ENCODE assay signal across 33 cellular contexts in the genomic region with DNA sequence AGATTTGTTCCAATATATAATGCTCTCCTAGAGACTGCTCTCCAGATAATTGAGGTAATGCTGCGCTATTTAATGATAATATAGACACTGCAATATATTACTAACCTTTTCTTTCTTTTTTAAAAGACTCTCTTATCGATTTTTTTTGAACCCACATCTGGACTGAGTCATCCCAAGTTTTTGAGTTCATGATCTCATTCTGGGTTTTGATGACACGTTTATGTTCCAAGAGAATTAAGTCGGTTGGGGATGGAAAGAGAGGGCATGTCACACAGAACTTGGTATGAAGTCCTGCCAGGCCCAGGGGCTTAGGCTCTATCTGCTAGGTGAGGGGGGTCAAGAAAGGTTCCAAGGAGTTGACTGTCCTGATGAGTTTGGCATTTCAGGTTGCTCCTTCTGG.
"Had no signal": no experiment of that assay in that cellular context is flagged by ENCODE, and none has a peak within 500 bp of the region (broad histone marks: within the 10 kb centered on the region; RNA-seq: fewer than 3 reads in every experiment).

No MANE protein-coding gene starts in this region.

- H3K36me3 ChIP-seq: ascending aorta, cardiac muscle cell, Peyer's patch had no signal

- H3K36me3 Mint-ChIP-seq: activated naive CD4-positive, alpha-beta T cell treated with anti-CD3 and anti-CD28 coated beads, Interleukin-2, amount 50 U/mL, for 24 hours; activated naive CD8-positive, alpha-beta T cell treated with anti-CD3 and anti-CD28 coated beads, Interleukin-2, amount 10 ng/mL, durations not matched to agents 7 days and 5 days had no signal

- DNase-seq: activated CD4-positive, alpha-beta T cell treated with anti-CD3 and anti-CD28 coated beads for 36 hours; activated CD4-positive, alpha-beta T cell treated with anti-CD3 and anti-CD28 coated beads, Interleukin-2, amount 10 ng/mL, durations not matched to agents 7 days and 5 days; activated CD4-positive, alpha-beta T cell treated with anti-CD3 and anti-CD28 coated beads, Interleukin-2, amount 50 U/mL, for 48 hours; activated CD8-positive, alpha-beta T cell treated with anti-CD3 and anti-CD28 coated beads, Interleukin-2, amount 10 ng/mL, durations not matched to agents 7 days and 5 days; activated gamma-delta T cell; activated naive CD4-positive, alpha-beta T cell treated with Interleukin-2 at 50 U/mL for 16 hours; activated naive CD8-positive, alpha-beta T cell treated with anti-CD3 and anti-CD28 coated beads, Interleukin-2, amount 10 ng/mL, durations not matched to agents 7 days and 5 days; activated T-cell treated with anti-CD3 and anti-CD28 coated beads, Interleukin-2, amount 50 U/mL, for 24 hours; amygdala; NCI-H1048; NCI-H1105 treated with DMSO at 0.1 percent for 48 hours; NCI-H1436; NCI-H1694; NCI-H1930; NCI-H2081 treated with DMSO at 0.1 percent for 48 hours; NCI-H226; NCI-H446 treated with DMSO at 0.1 percent for 48 hours; NCI-H524 treated with DMSO at 0.1 percent for 48 hours; PC-3; Peyer's patch; SIG-M5; SW 1271; T1000 had no signal

- H3K9me3 ChIP-seq: ascending aorta, Peyer's patch had no signal

- H3K4me3 Mint-ChIP-seq: activated CD4-positive, alpha-beta T cell treated with anti-CD3 and anti-CD28 coated beads for 36 hours; activated CD4-positive, alpha-beta T cell treated with anti-CD3 and anti-CD28 coated beads, Interleukin-2, amount 10 ng/mL, durations not matched to agents 7 days and 5 days; activated CD8-positive, alpha-beta T cell treated with anti-CD3 and anti-CD28 coated beads, Interleukin-2, amount 10 ng/mL, durations not matched to agents 7 days and 5 days; activated naive CD4-positive, alpha-beta T cell treated with anti-CD3 and anti-CD28 coated beads, Interleukin-2, amount 50 U/mL, for 24 hours; activated naive CD8-positive, alpha-beta T cell treated with anti-CD3 and anti-CD28 coated beads, Interleukin-2, amount 10 ng/mL, durations not matched to agents 7 days and 5 days; activated T-cell treated with anti-CD3 and anti-CD28 coated beads, Interleukin-2, amount 50 U/mL, for 24 hours; central memory CD8-positive, alpha-beta T cell; WTC11 had no signal

- FAIRE-seq: TTC549 had no signal

- ATAC-seq: activated CD4-positive, alpha-beta T cell treated with anti-CD3 and anti-CD28 coated beads for 36 hours; activated CD4-positive, CD25-positive, alpha-beta regulatory T cell treated with anti-CD3 and anti-CD28 coated beads, Interleukin-2, amount 50 U/mL, for 24 hours; activated CD8-positive, alpha-beta T cell treated with anti-CD3 and anti-CD28 coated beads, Interleukin-2, amount 10 ng/mL, durations not matched to agents 7 days and 5 days; PC-3; Right ventricle myocardium inferior; WTC11 had no signal

- H3K4me3 ChIP-seq: ascending aorta, cardiac muscle cell, Peyer's patch had no signal

- H3K4me1 Mint-ChIP-seq: activated CD4-positive, alpha-beta T cell treated with anti-CD3 and anti-CD28 coated beads for 36 hours; activated CD4-positive, alpha-beta T cell treated with anti-CD3 and anti-CD28 coated beads, Interleukin-2, amount 10 ng/mL, durations not matched to agents 7 days and 5 days; activated naive CD4-positive, alpha-beta T cell treated with anti-CD3 and anti-CD28 coated beads, Interleukin-2, amount 50 U/mL, for 24 hours; activated naive CD8-positive, alpha-beta T cell treated with anti-CD3 and anti-CD28 coated beads, Interleukin-2, amount 10 ng/mL, durations not matched to agents 7 days and 5 days; central memory CD8-positive, alpha-beta T cell had no signal

- H3K27me3 ChIP-seq: ascending aorta, cardiac muscle cell, Peyer's patch had no signal

- H3K27me3 Mint-ChIP-seq: activated CD4-positive, alpha-beta T cell treated with anti-CD3 and anti-CD28 coated beads, Interleukin-2, amount 10 ng/mL, durations not matched to agents 7 days and 5 days; central memory CD8-positive, alpha-beta T cell had no signal

- H3K27ac Mint-ChIP-seq: activated CD4-positive, alpha-beta T cell treated with anti-CD3 and anti-CD28 coated beads for 36 hours; activated CD4-positive, alpha-beta T cell treated with anti-CD3 and anti-CD28 coated beads, Interleukin-2, amount 10 ng/mL, durations not matched to agents 7 days and 5 days; activated CD8-positive, alpha-beta T cell treated with anti-CD3 and anti-CD28 coated beads, Interleukin-2, amount 10 ng/mL, durations not matched to agents 7 days and 5 days; activated naive CD4-positive, alpha-beta T cell treated with anti-CD3 and anti-CD28 coated beads, Interleukin-2, amount 50 U/mL, for 24 hours; activated naive CD8-positive, alpha-beta T cell treated with anti-CD3 and anti-CD28 coated beads, Interleukin-2, amount 10 ng/mL, durations not matched to agents 7 days and 5 days; activated T-cell treated with anti-CD3 and anti-CD28 coated beads, Interleukin-2, amount 50 U/mL, for 24 hours; activated T-helper 2 cell treated with anti-CD3 and anti-CD28 coated beads, Interferon-gamma antibody, Interleukin-2, Interleukin-4, amounts not matched to agents 10 μg/mL and 5 μg/mL and 100 μg/mL, durations not matched to agents 14 hours and 24 hours and 36 hours; WTC11 had no signal

- H3K27ac ChIP-seq: ascending aorta, cardiac muscle cell, Peyer's patch, RWPE1 had no signal

- H3K9me3 Mint-ChIP-seq: activated naive CD4-positive, alpha-beta T cell treated with anti-CD3 and anti-CD28 coated beads, Interleukin-2, amount 50 U/mL, for 24 hours had no signal

- H3K4me1 ChIP-seq: ascending aorta, Peyer's patch had no signal
